ENCODE assay signal across 38 cellular contexts in the genomic region with DNA sequence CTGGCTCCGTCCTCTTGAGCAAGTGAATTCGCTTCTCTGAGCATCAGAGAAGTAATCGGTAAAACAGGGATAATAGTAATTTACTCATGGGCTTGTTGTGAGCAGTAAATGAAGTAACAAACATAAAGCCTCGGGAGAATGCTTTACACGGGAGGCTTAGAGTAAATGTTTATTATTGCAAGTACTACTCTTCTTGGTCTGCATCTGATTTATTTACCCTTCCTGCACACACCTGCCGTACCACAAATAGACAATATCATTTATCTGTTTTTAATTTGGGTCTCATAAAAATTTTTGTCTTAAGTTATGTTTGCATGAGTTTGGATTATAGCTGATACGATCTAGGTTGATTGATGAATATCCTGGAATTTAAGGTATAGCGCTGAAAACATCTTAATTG. TPM values are rescaled to one million over a fixed set of nuclear protein-coding genes. Genes with fewer than 3 reads are reported as not detected.
"Had no signal": no experiment of that assay in that cellular context is flagged by ENCODE, and none has a peak within 500 bp of the region (broad histone marks: within the 10 kb centered on the region; RNA-seq: fewer than 3 reads in every experiment).

No MANE protein-coding gene starts in this region.

- H3K4me1 Mint-ChIP-seq: activated CD4-positive, alpha-beta memory T cell treated with anti-CD3 and anti-CD28 coated beads, Interleukin-2, amount 10 ng/mL, durations not matched to agents 7 days and 5 days; activated CD4-positive, alpha-beta T cell treated with anti-CD3 and anti-CD28 coated beads for 36 hours; activated CD4-positive, alpha-beta T cell treated with anti-CD3 and anti-CD28 coated beads, Interleukin-2, amount 10 ng/mL, durations not matched to agents 7 days and 5 days; activated CD8-positive, alpha-beta memory T cell treated with anti-CD3 and anti-CD28 coated beads, Interleukin-2, amount 10 ng/mL, durations not matched to agents 7 days and 5 days; activated naive CD4-positive, alpha-beta T cell treated with anti-CD3 and anti-CD28 coated beads, Interleukin-2, amount 10 ng/mL, durations not matched to agents 7 days and 5 days; activated naive CD4-positive, alpha-beta T cell treated with anti-CD3 and anti-CD28 coated beads, Interleukin-2, amount 50 U/mL, for 24 hours; activated naive CD8-positive, alpha-beta T cell treated with anti-CD3 and anti-CD28 coated beads, Interleukin-2, amount 10 ng/mL, durations not matched to agents 7 days and 5 days; activated naive CD8-positive, alpha-beta T cell treated with anti-CD3 and anti-CD28 coated beads, Interleukin-2, amount 50 U/mL, for 24 hours; brain; central memory CD8-positive, alpha-beta T cell; WTC11 had no signal

- FAIRE-seq: bronchial epithelial cell, TTC549 had no signal

- DNase-seq: activated CD4-positive, alpha-beta memory T cell treated with anti-CD3 and anti-CD28 coated beads, Interleukin-2, amount 10 ng/mL, durations not matched to agents 7 days and 5 days; activated CD4-positive, alpha-beta T cell treated with anti-CD3 and anti-CD28 coated beads for 1 hour; activated CD4-positive, alpha-beta T cell treated with anti-CD3 and anti-CD28 coated beads for 36 hours; activated CD4-positive, alpha-beta T cell treated with anti-CD3 and anti-CD28 coated beads for 48 hours; activated CD4-positive, alpha-beta T cell treated with anti-CD3 and anti-CD28 coated beads, Interleukin-2, amount 10 ng/mL, durations not matched to agents 7 days and 5 days; activated CD4-positive, alpha-beta T cell treated with anti-CD3 and anti-CD28 coated beads, Interleukin-2, amount 50 U/mL, for 48 hours; activated CD4-positive, CD25-positive, alpha-beta regulatory T cell; activated CD8-positive, alpha-beta memory T cell treated with anti-CD3 and anti-CD28 coated beads for 24 hours; activated CD8-positive, alpha-beta memory T cell treated with anti-CD3 and anti-CD28 coated beads, Interleukin-2, amount 10 ng/mL, durations not matched to agents 7 days and 5 days; activated CD8-positive, alpha-beta memory T cell treated with anti-CD3 and anti-CD28 coated beads, Interleukin-2, amount 50 U/mL, for 48 hours; activated CD8-positive, alpha-beta T cell treated with anti-CD3 and anti-CD28 coated beads, Interleukin-2, amount 10 ng/mL, durations not matched to agents 7 days and 5 days; activated effector memory CD4-positive, alpha-beta T cell treated with Interleukin-2 at 50 U/mL for 16 hours; activated gamma-delta T cell; activated naive CD4-positive, alpha-beta T cell treated with anti-CD3 and anti-CD28 coated beads, Interleukin-2, amount 10 ng/mL, durations not matched to agents 7 days and 5 days; activated naive CD4-positive, alpha-beta T cell treated with Interleukin-2 at 50 U/mL for 16 hours; activated naive CD8-positive, alpha-beta T cell treated with anti-CD3 and anti-CD28 coated beads, Interleukin-2, amount 10 ng/mL, durations not matched to agents 7 days and 5 days; activated naive CD8-positive, alpha-beta T cell treated with anti-CD3 and anti-CD28 coated beads, Interleukin-2, amount 50 U/mL, for 24 hours; activated T-cell treated with anti-CD3 and anti-CD28 coated beads, Interleukin-2, amount 50 U/mL, for 24 hours; activated T-cell treated with anti-CD3 and anti-CD28 coated beads, Interleukin-2, amount 50 U/mL, for 48 hours; amygdala; anterior cingulate cortex; caudate nucleus; cerebellar nuclear complex; T-helper 17 cell; T1000; WERI-Rb-1 had no signal

- H3K36me3 Mint-ChIP-seq: activated CD8-positive, alpha-beta memory T cell treated with anti-CD3 and anti-CD28 coated beads, Interleukin-2, amount 10 ng/mL, durations not matched to agents 7 days and 5 days; activated naive CD4-positive, alpha-beta T cell treated with anti-CD3 and anti-CD28 coated beads, Interleukin-2, amount 10 ng/mL, durations not matched to agents 7 days and 5 days; activated naive CD4-positive, alpha-beta T cell treated with anti-CD3 and anti-CD28 coated beads, Interleukin-2, amount 50 U/mL, for 24 hours; activated naive CD8-positive, alpha-beta T cell; activated naive CD8-positive, alpha-beta T cell treated with anti-CD3 and anti-CD28 coated beads, Interleukin-2, amount 10 ng/mL, durations not matched to agents 7 days and 5 days; brain; WTC11 had no signal

- H3K9me3 Mint-ChIP-seq: activated CD4-positive, alpha-beta memory T cell treated with anti-CD3 and anti-CD28 coated beads, Interleukin-2, amount 10 ng/mL, durations not matched to agents 7 days and 5 days; activated CD4-positive, alpha-beta T cell treated with anti-CD3 and anti-CD28 coated beads, Interleukin-2, amount 10 ng/mL, durations not matched to agents 7 days and 5 days; activated naive CD4-positive, alpha-beta T cell treated with anti-CD3 and anti-CD28 coated beads, Interleukin-2, amount 10 ng/mL, durations not matched to agents 7 days and 5 days; activated naive CD4-positive, alpha-beta T cell treated with anti-CD3 and anti-CD28 coated beads, Interleukin-2, amount 50 U/mL, for 24 hours; activated naive CD8-positive, alpha-beta T cell treated with anti-CD3 and anti-CD28 coated beads, Interleukin-2, amount 10 ng/mL, durations not matched to agents 7 days and 5 days; activated naive CD8-positive, alpha-beta T cell treated with anti-CD3 and anti-CD28 coated beads, Interleukin-2, amount 50 U/mL, for 24 hours; activated T-cell treated with anti-CD3 and anti-CD28 coated beads, Interleukin-2, amount 50 U/mL, for 24 hours; activated T-helper 2 cell treated with anti-CD3 and anti-CD28 coated beads, Interferon-gamma antibody, Interleukin-2, Interleukin-4, amounts not matched to agents 10 μg/mL and 5 μg/mL and 100 μg/mL, durations not matched to agents 14 hours and 24 hours and 36 hours; brain; central memory CD8-positive, alpha-beta T cell; WTC11 had no signal

- H3K27ac Mint-ChIP-seq: activated CD4-positive, alpha-beta memory T cell treated with anti-CD3 and anti-CD28 coated beads, Interleukin-2, amount 10 ng/mL, durations not matched to agents 7 days and 5 days; activated CD4-positive, alpha-beta T cell treated with anti-CD3 and anti-CD28 coated beads for 36 hours; activated CD4-positive, alpha-beta T cell treated with anti-CD3 and anti-CD28 coated beads, Interleukin-2, amount 10 ng/mL, durations not matched to agents 7 days and 5 days; activated CD8-positive, alpha-beta memory T cell treated with anti-CD3 and anti-CD28 coated beads, Interleukin-2, amount 10 ng/mL, durations not matched to agents 7 days and 5 days; activated CD8-positive, alpha-beta T cell treated with anti-CD3 and anti-CD28 coated beads, Interleukin-2, amount 10 ng/mL, durations not matched to agents 7 days and 5 days; activated naive CD4-positive, alpha-beta T cell treated with anti-CD3 and anti-CD28 coated beads, Interleukin-2, amount 10 ng/mL, durations not matched to agents 7 days and 5 days; activated naive CD4-positive, alpha-beta T cell treated with anti-CD3 and anti-CD28 coated beads, Interleukin-2, amount 50 U/mL, for 24 hours; activated naive CD8-positive, alpha-beta T cell; activated naive CD8-positive, alpha-beta T cell treated with anti-CD3 and anti-CD28 coated beads, Interleukin-2, amount 10 ng/mL, durations not matched to agents 7 days and 5 days; activated naive CD8-positive, alpha-beta T cell treated with anti-CD3 and anti-CD28 coated beads, Interleukin-2, amount 50 U/mL, for 24 hours; activated T-cell treated with anti-CD3 and anti-CD28 coated beads, Interleukin-2, amount 50 U/mL, for 24 hours; activated T-helper 2 cell treated with anti-CD3 and anti-CD28 coated beads, Interferon-gamma antibody, Interleukin-2, Interleukin-4, amounts not matched to agents 10 μg/mL and 5 μg/mL and 100 μg/mL, durations not matched to agents 14 hours and 24 hours and 36 hours; brain; T-helper 17 cell; WTC11 had no signal

- H3K4me3 Mint-ChIP-seq: activated CD4-positive, alpha-beta memory T cell treated with anti-CD3 and anti-CD28 coated beads, Interleukin-2, amount 10 ng/mL, durations not matched to agents 7 days and 5 days; activated CD4-positive, alpha-beta T cell treated with anti-CD3 and anti-CD28 coated beads for 36 hours; activated CD4-positive, alpha-beta T cell treated with anti-CD3 and anti-CD28 coated beads, Interleukin-2, amount 10 ng/mL, durations not matched to agents 7 days and 5 days; activated CD8-positive, alpha-beta memory T cell treated with anti-CD3 and anti-CD28 coated beads, Interleukin-2, amount 10 ng/mL, durations not matched to agents 7 days and 5 days; activated CD8-positive, alpha-beta T cell treated with anti-CD3 and anti-CD28 coated beads, Interleukin-2, amount 10 ng/mL, durations not matched to agents 7 days and 5 days; activated naive CD4-positive, alpha-beta T cell treated with anti-CD3 and anti-CD28 coated beads, Interleukin-2, amount 10 ng/mL, durations not matched to agents 7 days and 5 days; activated naive CD4-positive, alpha-beta T cell treated with anti-CD3 and anti-CD28 coated beads, Interleukin-2, amount 50 U/mL, for 24 hours; activated naive CD8-positive, alpha-beta T cell; activated naive CD8-positive, alpha-beta T cell treated with anti-CD3 and anti-CD28 coated beads, Interleukin-2, amount 10 ng/mL, durations not matched to agents 7 days and 5 days; activated naive CD8-positive, alpha-beta T cell treated with anti-CD3 and anti-CD28 coated beads, Interleukin-2, amount 50 U/mL, for 24 hours; activated T-cell treated with anti-CD3 and anti-CD28 coated beads, Interleukin-2, amount 50 U/mL, for 24 hours; brain; central memory CD8-positive, alpha-beta T cell; T-helper 17 cell; WTC11 had no signal

- H3K27ac ChIP-seq: ascending aorta, cardiac muscle cell, WERI-Rb-1 had no signal

- ATAC-seq: activated CD4-positive, alpha-beta T cell treated with anti-CD3 and anti-CD28 coated beads for 36 hours; activated CD4-positive, CD25-positive, alpha-beta regulatory T cell treated with anti-CD3 and anti-CD28 coated beads, Interleukin-2, amount 50 U/mL, for 24 hours; activated CD8-positive, alpha-beta memory T cell treated with anti-CD3 and anti-CD28 coated beads, Interleukin-2, amount 10 ng/mL, durations not matched to agents 7 days and 5 days; activated CD8-positive, alpha-beta T cell treated with anti-CD3 and anti-CD28 coated beads, Interleukin-2, amount 10 ng/mL, durations not matched to agents 7 days and 5 days; activated naive CD8-positive, alpha-beta T cell treated with anti-CD3 and anti-CD28 coated beads, Interleukin-2, amount 50 U/mL, for 24 hours; T-helper 17 cell; WTC11 had no signal

RNA-seq across cellular contexts. Expression of a gene that starts 7.8 kb away (rescaled TPM):
- total RNA-seq: activated CD4-positive, alpha-beta memory T cell treated with anti-CD3 and anti-CD28 coated beads, Interleukin-2, amount 10 ng/mL, durations not matched to agents 7 days and 5 days; activated CD4-positive, alpha-beta T cell treated with anti-CD3 and anti-CD28 coated beads, Interleukin-2, amount 10 ng/mL, durations not matched to agents 7 days and 5 days; activated CD8-positive, alpha-beta T cell treated with anti-CD3 and anti-CD28 coated beads, Interleukin-2, amount 10 ng/mL, durations not matched to agents 7 days and 5 days; activated naive CD8-positive, alpha-beta T cell treated with anti-CD3 and anti-CD28 coated beads, Interleukin-2, amount 10 ng/mL, durations not matched to agents 7 days and 5 days; ascending aorta; T-helper 1 cell treated with Interleukin-12 subunit alpha and Interleukin-12 subunit beta and Interleukin-4 antibody, amounts not matched to agents 30 ng/mL and 1 ng/mL, for 36 hours; T-helper 17 cell had no signal
